8 cellular contexts compared by ENCODE assay signal in genomic region chr7:42722198-42722597, GRCh38.
"Had no signal": no experiment of that assay in that cellular context is flagged by ENCODE, and none has a peak within 500 bp of the region (broad histone marks: within the 10 kb centered on the region; RNA-seq: fewer than 3 reads in every experiment).

No MANE protein-coding gene starts in this region.

- H2AFZ ChIP-seq: GM23338 had no signal

- H3K4me3 ChIP-seq: GM23338 had no signal

- H3K4me3 Mint-ChIP-seq: GM23338, H9 had no signal

- FAIRE-seq: H1, H54, HTR-8/SVneo had no signal

- H3K27ac Mint-ChIP-seq: H9 had no signal

- H3K27ac ChIP-seq: KMS-11 had no signal

- H3K9ac ChIP-seq: KMS-11 had no signal

- H3K4me2 ChIP-seq: GM23338, KMS-11 had no signal

- DNase-seq: H9, HCEC 1CT, KBM-7 had no signal
